ENCODE assay signal across 7 cellular contexts in the genomic region with DNA sequence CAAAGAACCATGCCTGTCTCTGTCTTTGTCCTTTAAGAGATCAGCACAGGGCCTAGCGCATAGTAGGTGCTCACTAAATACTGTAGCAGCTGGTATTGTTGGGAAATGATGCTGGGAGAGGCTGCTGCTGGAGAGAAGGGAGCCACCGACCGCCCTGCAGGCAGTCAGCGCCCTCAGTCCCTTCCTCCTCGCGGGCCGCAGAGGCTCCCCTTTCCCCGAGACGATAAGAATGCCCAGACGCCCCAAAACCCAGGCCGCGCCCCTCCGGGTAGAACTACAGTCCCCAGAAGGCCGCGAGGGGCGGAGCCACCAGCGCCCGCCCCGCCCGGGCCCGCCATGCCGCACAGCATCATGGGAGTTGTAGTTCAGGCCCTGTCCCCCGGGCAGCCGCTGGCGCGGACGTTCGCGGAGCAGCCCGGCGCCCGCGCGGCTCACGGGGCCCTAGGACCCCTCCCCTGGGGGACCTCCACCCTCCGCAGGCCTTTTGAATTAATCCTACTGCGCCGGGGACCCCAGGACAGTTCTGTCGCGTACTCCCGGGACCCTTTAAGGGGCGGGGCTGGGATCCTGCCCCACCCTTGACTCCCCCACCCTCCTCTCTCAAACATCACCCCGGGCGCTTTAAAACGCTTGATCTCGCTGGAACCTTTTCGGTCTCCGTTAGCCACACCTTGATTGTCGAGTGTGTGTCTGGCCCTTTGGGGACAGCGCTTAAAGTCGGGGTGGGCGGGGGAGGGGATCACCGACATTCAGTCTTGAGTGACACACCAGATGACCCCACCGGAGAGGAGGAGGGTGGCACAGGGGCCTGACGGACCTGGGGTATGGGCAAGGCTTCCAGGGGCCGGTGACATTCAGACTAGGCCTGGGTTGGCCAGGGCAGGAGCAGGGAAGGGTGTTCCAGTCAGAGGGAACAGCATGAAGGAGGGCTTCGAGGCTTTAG. TPM values are rescaled to one million over a fixed set of nuclear protein-coding genes. Genes with fewer than 3 reads are reported as not detected.
DNase-seq lines count a peak whose midpoint lies in the region; ATAC-seq and TF ChIP-seq lines count a peak whose summit lies in the region.

No MANE protein-coding gene starts in this region.

- no peaks in the 10 kb centered on the region for H3K36me3 ChIP-seq in right lobe of liver

- H3K27ac ChIP-seq in right lobe of liver: peak overlapping the region; percentile 75 to 95 (median 86)

- no peaks in the 10 kb centered on the region for H3K4me1 ChIP-seq in right lobe of liver

- no peaks in the 10 kb centered on the region for H3K27me3 ChIP-seq in right lobe of liver

- H3K27me3 Mint-ChIP-seq in dendritic cell treated with granulocyte-macrophage colony-stimulating factor and Interleukin-4, amounts not matched to agents 40 ng/mL and 50 ng/mL, for 4 days: peaks cover 14% of the 10 kb centered on the region

- TF ChIP-seq CTCF in right lobe of liver (IDR thresholded peaks at IDR 0.05): no peak

- peak overlapping the region; percentile 95 for H3K27ac Mint-ChIP-seq in dendritic cell treated with granulocyte-macrophage colony-stimulating factor and Interleukin-4, amounts not matched to agents 40 ng/mL and 50 ng/mL, for 4 days

- H3K9me3 ChIP-seq in right lobe of liver: no peaks in the 10 kb centered on the region

- WGBS in right lobe of liver (ENCODE audit: insufficient coverage, low coverage, low lambda C conversion rate, missing lambda C conversion rate): 24% methylated on average over 17 of the region's 57 CpGs

- no peaks in the 10 kb centered on the region for H3K36me3 Mint-ChIP-seq in dendritic cell treated with granulocyte-macrophage colony-stimulating factor and Interleukin-4, amounts not matched to agents 40 ng/mL and 50 ng/mL, for 4 days (ENCODE audit: low read depth)

- DNase-seq in NCI-H345 (lab: John Stamatoyannopoulos, UW) (peak; percentile 72), right lobe of liver (peak; percentile 86 to 88 (median 87))
- DNase-seq in activated CD4-positive, alpha-beta T cell treated with anti-CD3 and anti-CD28 coated beads, Interleukin-2, amount 50 U/mL, for 24 hours (ENCODE audit: low read depth in 1 of 2, low spot score in 1 of 2): peak; percentile 84 to 86
- DNase-seq in stimulated activated CD4-positive, alpha-beta T cell treated with anti-CD3 and anti-CD28 coated beads, Interleukin-2, amount 100 ng/mL, for 48 hours: peak; percentile 91 to 96

- H3K9me3 Mint-ChIP-seq in dendritic cell treated with granulocyte-macrophage colony-stimulating factor and Interleukin-4, amounts not matched to agents 40 ng/mL and 50 ng/mL, for 4 days: no peaks in the 10 kb centered on the region

- intact Hi-C loops in dendritic cell treated with granulocyte-macrophage colony-stimulating factor and Interleukin-4, amounts not matched to agents 40 ng/mL and 50 ng/mL, for 4 days (cut with micrococcal nuclease): loop anchor here (10.0 kb wide), 1 partner anchor 62 kb away; no protein-coding TSS in a partner anchor
- intact Hi-C loops in right lobe of liver (cut with DNase I): no loop called here

- TF ChIP-seq POLR2A in right lobe of liver (IDR thresholded peaks at IDR 0.05): peak; percentile 44

- peak overlapping the region; percentile 85 for H3K4me3 Mint-ChIP-seq in dendritic cell treated with granulocyte-macrophage colony-stimulating factor and Interleukin-4, amounts not matched to agents 40 ng/mL and 50 ng/mL, for 4 days

- ATAC-seq in GM18498 (IDR thresholded peaks at IDR 0.05; ENCODE audit: unreplicated experiment) (peak; percentile 79), HG02938 (IDR thresholded peaks at IDR 0.05; ENCODE audit: unreplicated experiment) (peak; percentile 72), right lobe of liver (peak; percentile 95 to 98 (median 96))

- H3K4me1 Mint-ChIP-seq in dendritic cell treated with granulocyte-macrophage colony-stimulating factor and Interleukin-4, amounts not matched to agents 40 ng/mL and 50 ng/mL, for 4 days (ENCODE audit: low read depth): peaks cover 36% of the 10 kb centered on the region

- peak overlapping the region; percentile 59 to 65 (median 64) for H3K4me3 ChIP-seq in right lobe of liver

RNA-seq across cellular contexts. Expression of a gene that starts 24.8 kb away (rescaled TPM):
- total RNA-seq in right lobe of liver: 10 to 100 TPM in 3 of 6 experiments, 1 to 10 TPM in 3; 2.7 to 19.8 (median 7.8) TPM

Comparison
In these comparisons a context has a peak if more than half of its experiments do, and no peak if none do; other contexts are left out.
1. Peak in every context shown above with its lines: DNase-seq, ATAC-seq, H3K4me3 ChIP-seq and H3K27ac ChIP-seq.